Comparison of ENCODE assay signal across 20 cellular contexts in the genomic region with DNA sequence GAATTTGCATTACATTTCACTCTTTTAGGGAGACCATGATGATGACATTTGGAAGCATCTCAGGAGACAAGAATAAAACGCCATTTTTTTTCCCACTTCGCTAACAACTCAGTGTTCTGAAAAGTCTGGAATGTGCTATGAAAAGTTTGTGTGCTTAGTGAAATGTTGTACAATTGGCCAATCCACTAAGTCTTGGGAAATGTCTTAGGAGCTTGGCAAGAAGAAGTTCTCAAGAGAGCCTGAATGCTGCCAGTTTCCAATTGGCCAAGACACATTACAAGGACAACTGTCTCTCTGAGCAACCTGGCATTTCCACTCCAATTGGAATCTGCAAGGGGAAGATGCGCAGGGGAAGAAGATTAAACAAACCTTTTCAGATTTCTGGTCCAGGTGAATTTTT.
DNase-seq lines count a peak whose midpoint lies in the region; ATAC-seq and TF ChIP-seq lines count a peak whose summit lies in the region.
"Had no signal": no experiment of that assay in that cellular context is flagged by ENCODE, and none has a peak within 500 bp of the region (broad histone marks: within the 10 kb centered on the region; RNA-seq: fewer than 3 reads in every experiment).

No MANE protein-coding gene starts in this region.

- H3K27me3 ChIP-seq in heart left ventricle (no peaks in the 10 kb centered on the region), gastrocnemius medialis (no peaks in the 10 kb centered on the region)
- H3K27me3 ChIP-seq: BE2C; BLaER1 treated with 17β-estradiol and CSF1 and Interleukin-3, amounts not matched to agents 10 nM and 100 nM had no signal

- H3K27ac ChIP-seq in heart left ventricle (no peak overlapping the region), gastrocnemius medialis (no peak overlapping the region)
- H3K27ac ChIP-seq: 22Rv1; BLaER1 treated with 17β-estradiol and CSF1 and Interleukin-3, amounts not matched to agents 10 nM and 100 nM; GM23248 had no signal

- H3K4me3 ChIP-seq in heart left ventricle (no peak overlapping the region), gastrocnemius medialis (no peak overlapping the region)
- H3K4me3 ChIP-seq: BLaER1 treated with 17β-estradiol and CSF1 and Interleukin-3, amounts not matched to agents 10 nM and 100 nM; GM12878; GM23248 had no signal

- intact Hi-C loops in Right ventricle myocardium inferior (cut with DNase I), result no loop called here
- intact Hi-C loops in heart left ventricle (cut with DNase I), result no loop called here
- intact Hi-C loops in gastrocnemius medialis (cut with DNase I; ENCODE audit: low total_unique reads), result no loop called here

- H3K36me3 ChIP-seq in heart left ventricle, result no peaks in the 10 kb centered on the region
- H3K36me3 ChIP-seq in gastrocnemius medialis, result no peaks in the 10 kb centered on the region
- H3K36me3 ChIP-seq: BE2C; BLaER1 treated with 17β-estradiol and CSF1 and Interleukin-3, amounts not matched to agents 10 nM and 100 nM had no signal

- H3K4me1 ChIP-seq in heart left ventricle (no peaks in the 10 kb centered on the region), gastrocnemius medialis (no peaks in the 10 kb centered on the region)
- H3K4me1 ChIP-seq: BLaER1 treated with 17β-estradiol and CSF1 and Interleukin-3, amounts not matched to agents 10 nM and 100 nM had no signal

- TF ChIP-seq CTCF in heart left ventricle (IDR thresholded peaks at IDR 0.05) (no peak), gastrocnemius medialis (IDR thresholded peaks at IDR 0.05 in 4 of 5, conservative IDR thresholded peaks at IDR 0.05 in 1 of 5) (no peak)

- DNase-seq in Right ventricle myocardium inferior (ENCODE audit: missing footprints) (no peak), heart left ventricle (no peak), medulla oblongata (ENCODE audit: extremely low spot score) (peak; percentile 57), gastrocnemius medialis (no peak), NCI-H1092 treated with DMSO at 0.1 percent for 48 hours (lab: John Stamatoyannopoulos, UW) (no peak)
- DNase-seq: CD4-positive, alpha-beta T cell; CD8-positive, alpha-beta memory T cell; DMS 273 treated with DMSO at 0.1 percent for 48 hours; DMS79; EL; GDM1; GM23248; H7; HCEC 1CT had no signal

- 86 to 89% (median 88%) methylated on average over 3 of the region's 3 CpGs for WGBS in heart left ventricle, 4 donors

- ATAC-seq in Right ventricle myocardium inferior (peak; percentile 26), heart left ventricle (no peak), gastrocnemius medialis (peak; percentile 36 to 45), HG03378 (IDR thresholded peaks at IDR 0.05; ENCODE audit: unreplicated experiment) (no peak), GM19463 (IDR thresholded peaks at IDR 0.05; ENCODE audit: unreplicated experiment) (no peak)
- ATAC-seq: GM12878 had no signal

- TF ChIP-seq POLR2A in heart left ventricle (IDR thresholded peaks at IDR 0.05), result no peak
- no peak for TF ChIP-seq POLR2A in gastrocnemius medialis (IDR thresholded peaks at IDR 0.05)

- H3K9me3 ChIP-seq in heart left ventricle (no peaks in the 10 kb centered on the region), gastrocnemius medialis (no peaks in the 10 kb centered on the region)
- H3K9me3 ChIP-seq: BE2C; BLaER1 treated with 17β-estradiol and CSF1 and Interleukin-3, amounts not matched to agents 10 nM and 100 nM had no signal

- in situ Hi-C loops in gastrocnemius medialis (cut with MboI; ENCODE audit: low sequenced_read_pairs in 4 of 4), result no loop called here

Comparison
In these comparisons a context has a peak if more than half of its experiments do, and no peak if none do; other contexts are left out.
1. ATAC-seq: peak in Right ventricle myocardium inferior (single experiment) and gastrocnemius medialis (2 of 2); none in heart left ventricle (0 of 4), HG03378 (single experiment) and GM19463 (single experiment).